Comparison of ENCODE assay signal across 1 cellular context in genomic region chr1:234983554-234983911, GRCh38.
TF ChIP-seq lines count a peak whose summit lies in the region.

No MANE protein-coding gene starts in this region.

TF ChIP-seq in GM12878, 131 proteins besides CTCF, POLR2A, EP300 and RAD21 (continued from another document):
- TF ChIP-seq, protein P1, sequence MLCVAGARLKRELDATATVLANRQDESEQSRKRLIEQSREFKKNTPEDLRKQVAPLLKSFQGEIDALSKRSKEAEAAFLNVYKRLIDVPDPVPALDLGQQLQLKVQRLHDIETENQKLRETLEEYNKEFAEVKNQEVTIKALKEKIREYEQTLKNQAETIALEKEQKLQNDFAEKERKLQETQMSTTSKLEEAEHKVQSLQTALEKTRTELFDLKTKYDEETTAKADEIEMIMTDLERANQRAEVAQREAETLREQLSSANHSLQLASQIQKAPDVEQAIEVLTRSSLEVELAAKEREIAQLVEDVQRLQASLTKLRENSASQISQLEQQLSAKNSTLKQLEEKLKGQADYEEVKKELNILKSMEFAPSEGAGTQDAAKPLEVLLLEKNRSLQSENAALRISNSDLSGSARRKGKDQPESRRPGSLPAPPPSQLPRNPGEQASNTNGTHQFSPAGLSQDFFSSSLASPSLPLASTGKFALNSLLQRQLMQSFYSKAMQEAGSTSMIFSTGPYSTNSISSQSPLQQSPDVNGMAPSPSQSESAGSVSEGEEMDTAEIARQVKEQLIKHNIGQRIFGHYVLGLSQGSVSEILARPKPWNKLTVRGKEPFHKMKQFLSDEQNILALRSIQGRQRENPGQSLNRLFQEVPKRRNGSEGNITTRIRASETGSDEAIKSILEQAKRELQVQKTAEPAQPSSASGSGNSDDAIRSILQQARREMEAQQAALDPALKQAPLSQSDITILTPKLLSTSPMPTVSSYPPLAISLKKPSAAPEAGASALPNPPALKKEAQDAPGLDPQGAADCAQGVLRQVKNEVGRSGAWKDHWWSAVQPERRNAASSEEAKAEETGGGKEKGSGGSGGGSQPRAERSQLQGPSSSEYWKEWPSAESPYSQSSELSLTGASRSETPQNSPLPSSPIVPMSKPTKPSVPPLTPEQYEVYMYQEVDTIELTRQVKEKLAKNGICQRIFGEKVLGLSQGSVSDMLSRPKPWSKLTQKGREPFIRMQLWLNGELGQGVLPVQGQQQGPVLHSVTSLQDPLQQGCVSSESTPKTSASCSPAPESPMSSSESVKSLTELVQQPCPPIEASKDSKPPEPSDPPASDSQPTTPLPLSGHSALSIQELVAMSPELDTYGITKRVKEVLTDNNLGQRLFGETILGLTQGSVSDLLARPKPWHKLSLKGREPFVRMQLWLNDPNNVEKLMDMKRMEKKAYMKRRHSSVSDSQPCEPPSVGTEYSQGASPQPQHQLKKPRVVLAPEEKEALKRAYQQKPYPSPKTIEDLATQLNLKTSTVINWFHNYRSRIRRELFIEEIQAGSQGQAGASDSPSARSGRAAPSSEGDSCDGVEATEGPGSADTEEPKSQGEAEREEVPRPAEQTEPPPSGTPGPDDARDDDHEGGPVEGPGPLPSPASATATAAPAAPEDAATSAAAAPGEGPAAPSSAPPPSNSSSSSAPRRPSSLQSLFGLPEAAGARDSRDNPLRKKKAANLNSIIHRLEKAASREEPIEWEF (IDR thresholded peaks at IDR 0.05; ENCODE audit: insufficient replicate concordance, low read depth, low read length): no peak
- TF ChIP-seq SMARCA5 (IDR thresholded peaks at IDR 0.05): peak; percentile 57; the same call in 1 of the 2 replicates
